9 cellular contexts compared by ENCODE assay signal in genomic region chr22:19892249-19892879, GRCh38. TPM values are rescaled to one million over a fixed set of nuclear protein-coding genes. Genes with fewer than 3 reads are reported as not detected.
DNase-seq lines count a peak whose midpoint lies in the region; ATAC-seq and TF ChIP-seq lines count a peak whose summit lies in the region.
"Had no signal": no experiment of that assay in that cellular context is flagged by ENCODE, and none has a peak within 500 bp of the region (broad histone marks: within the 10 kb centered on the region; RNA-seq: fewer than 3 reads in every experiment).

No MANE protein-coding gene starts in this region.

- H3K27me3 Mint-ChIP-seq in activated CD4-positive, alpha-beta memory T cell treated with anti-CD3 and anti-CD28 coated beads, Interleukin-2, amount 10 ng/mL, durations not matched to agents 7 days and 5 days: no peaks in the 10 kb centered on the region

- POLR2A ChIA-PET in activated CD4-positive, alpha-beta memory T cell treated with anti-CD3 and anti-CD28 coated beads, Interleukin-2, amount 10 ng/mL, durations not matched to agents 7 days and 5 days (lab: Charles Lee): interaction anchor here (0.8 to 3.1 kb wide), 7 partner anchors 12 to 162 kb away, joined by 3 to 45 read pairs (median 5); partner anchors contain the start of genes COMT, GNB1L, RTL10 and TXNRD2

- H3K36me3 Mint-ChIP-seq in activated CD4-positive, alpha-beta memory T cell treated with anti-CD3 and anti-CD28 coated beads, Interleukin-2, amount 10 ng/mL, durations not matched to agents 7 days and 5 days (ENCODE audit: low read depth): no peaks in the 10 kb centered on the region

- H3K27me3 ChIP-seq in foreskin keratinocyte: no peaks in the 10 kb centered on the region

- ATAC-seq in left cardiac atrium: peak; percentile 17 to 50
- ATAC-seq in Right ventricle myocardium inferior: no peak
- ATAC-seq in foreskin keratinocyte: peak; percentile 2
- no peak for ATAC-seq in HG03025 (IDR thresholded peaks at IDR 0.05; ENCODE audit: low FRiP score, unreplicated experiment)
- no peak for ATAC-seq in HG03342 (IDR thresholded peaks at IDR 0.05; ENCODE audit: unreplicated experiment)

- intact Hi-C loops in left cardiac atrium (cut with DNase I): no loop called here
- intact Hi-C loops in Right ventricle myocardium inferior (cut with DNase I): no loop called here

- peaks cover 19% of the 10 kb centered on the region for H3K4me1 ChIP-seq in foreskin keratinocyte

- no peak for TF ChIP-seq CTCF in foreskin keratinocyte (conservative IDR thresholded peaks at IDR 0.05)

- peak overlapping the region; percentile 50 for H3K4me3 Mint-ChIP-seq in activated CD4-positive, alpha-beta memory T cell treated with anti-CD3 and anti-CD28 coated beads, Interleukin-2, amount 10 ng/mL, durations not matched to agents 7 days and 5 days

- H3K4me1 Mint-ChIP-seq in activated CD4-positive, alpha-beta memory T cell treated with anti-CD3 and anti-CD28 coated beads, Interleukin-2, amount 10 ng/mL, durations not matched to agents 7 days and 5 days: peaks cover 30% of the 10 kb centered on the region

- CTCF ChIA-PET in activated CD4-positive, alpha-beta memory T cell treated with anti-CD3 and anti-CD28 coated beads, Interleukin-2, amount 10 ng/mL, durations not matched to agents 7 days and 5 days (lab: Charles Lee): interaction anchor here (0.6 to 2.4 kb wide), 4 partner anchors 9 to 162 kb away, joined by 3 to 7 read pairs (median 5); no protein-coding TSS in a partner anchor

- H3K27ac Mint-ChIP-seq in activated CD4-positive, alpha-beta memory T cell treated with anti-CD3 and anti-CD28 coated beads, Interleukin-2, amount 10 ng/mL, durations not matched to agents 7 days and 5 days: peak overlapping the region; percentile 85

- no peaks in the 10 kb centered on the region for H3K9me3 Mint-ChIP-seq in activated CD4-positive, alpha-beta memory T cell treated with anti-CD3 and anti-CD28 coated beads, Interleukin-2, amount 10 ng/mL, durations not matched to agents 7 days and 5 days

- no peak overlapping the region for H3K27ac ChIP-seq in foreskin keratinocyte
- H3K27ac ChIP-seq: C4-2B had no signal

- DNase-seq in left cardiac atrium (no peak), Right ventricle myocardium inferior (ENCODE audit: missing footprints) (no peak), foreskin keratinocyte (no peak), AG20443 (ENCODE audit: low spot score) (no peak)
- DNase-seq in activated CD4-positive, alpha-beta memory T cell treated with anti-CD3 and anti-CD28 coated beads, Interleukin-2, amount 10 ng/mL, durations not matched to agents 7 days and 5 days: peak; percentile 49
- DNase-seq in stimulated activated CD4-positive, alpha-beta T cell treated with anti-CD3 and anti-CD28 coated beads, Interleukin-4, amount 100 ng/mL, for 4 hours: peak; percentile 58 to 63

RNA-seq across cellular contexts. Expression of gene GNB1L, which starts 37.7 kb away (rescaled TPM):
- total RNA-seq in left cardiac atrium: 1 to 10 TPM; 2.5 to 4.5 TPM
- 1.9 TPM for total RNA-seq in Right ventricle myocardium inferior
- 1 to 10 TPM; 7.4 to 8.7 TPM for total RNA-seq in activated CD4-positive, alpha-beta memory T cell treated with anti-CD3 and anti-CD28 coated beads, Interleukin-2, amount 10 ng/mL, durations not matched to agents 7 days and 5 days
- total RNA-seq in foreskin keratinocyte: 8.2 and 12.2 TPM in 2 replicates
- 14.8 and 16.4 TPM in 2 replicates for polyA plus RNA-seq in foreskin keratinocyte

RNA-seq across cellular contexts. Expression of gene RTL10, which starts 37.7 kb away (rescaled TPM):
- total RNA-seq in left cardiac atrium (1 to 10 TPM; 6.8 to 7.7 TPM), Right ventricle myocardium inferior (8.5 TPM), foreskin keratinocyte (21.9 and 24.7 TPM in 2 replicates)
- total RNA-seq in activated CD4-positive, alpha-beta memory T cell treated with anti-CD3 and anti-CD28 coated beads, Interleukin-2, amount 10 ng/mL, durations not matched to agents 7 days and 5 days: 10 to 100 TPM; 13.3 to 13.5 TPM
- polyA plus RNA-seq in foreskin keratinocyte: 18.0 and 18.1 TPM in 2 replicates

RNA-seq across cellular contexts. Expression of gene COMT, which starts 49.2 kb away (rescaled TPM):
- 100 to 1,000 TPM; 101 to 103 TPM for total RNA-seq in left cardiac atrium
- total RNA-seq in Right ventricle myocardium inferior: 104 TPM
- total RNA-seq in activated CD4-positive, alpha-beta memory T cell treated with anti-CD3 and anti-CD28 coated beads, Interleukin-2, amount 10 ng/mL, durations not matched to agents 7 days and 5 days: 10 to 100 TPM; 78.7 to 79.3 TPM
- total RNA-seq in foreskin keratinocyte: 143 and 146 TPM in 2 replicates
- polyA plus RNA-seq in foreskin keratinocyte: 210 and 236 TPM in 2 replicates

RNA-seq across cellular contexts. Expression of gene TXNRD2, which starts 49.3 kb away (rescaled TPM):
- 10 to 100 TPM; 22.7 to 29.6 TPM for total RNA-seq in left cardiac atrium
- 40.9 TPM for total RNA-seq in Right ventricle myocardium inferior
- 10 to 100 TPM; 18.9 to 19.1 TPM for total RNA-seq in activated CD4-positive, alpha-beta memory T cell treated with anti-CD3 and anti-CD28 coated beads, Interleukin-2, amount 10 ng/mL, durations not matched to agents 7 days and 5 days
- total RNA-seq in foreskin keratinocyte: 24.2 and 28.8 TPM in 2 replicates
- 30.1 and 38.9 TPM in 2 replicates for polyA plus RNA-seq in foreskin keratinocyte

Comparison
In these comparisons a context has a peak if more than half of its experiments do, and no peak if none do; other contexts are left out.
1. ATAC-seq: peak in left cardiac atrium (2 of 2) and foreskin keratinocyte (single experiment); none in Right ventricle myocardium inferior (single experiment), HG03025 (single experiment) and HG03342 (single experiment).
2. DNase-seq: peak in activated CD4-positive, alpha-beta memory T cell treated with anti-CD3 and anti-CD28 coated beads, Interleukin-2, amount 10 ng/mL, durations not matched to agents 7 days and 5 days (single experiment) and stimulated activated CD4-positive, alpha-beta T cell treated with anti-CD3 and anti-CD28 coated beads, Interleukin-4, amount 100 ng/mL, for 4 hours (2 of 2); none in left cardiac atrium (single experiment), Right ventricle myocardium inferior (single experiment), foreskin keratinocyte (0 of 2) and AG20443 (single experiment).